17 cellular contexts compared by ENCODE assay signal in the genomic region with DNA sequence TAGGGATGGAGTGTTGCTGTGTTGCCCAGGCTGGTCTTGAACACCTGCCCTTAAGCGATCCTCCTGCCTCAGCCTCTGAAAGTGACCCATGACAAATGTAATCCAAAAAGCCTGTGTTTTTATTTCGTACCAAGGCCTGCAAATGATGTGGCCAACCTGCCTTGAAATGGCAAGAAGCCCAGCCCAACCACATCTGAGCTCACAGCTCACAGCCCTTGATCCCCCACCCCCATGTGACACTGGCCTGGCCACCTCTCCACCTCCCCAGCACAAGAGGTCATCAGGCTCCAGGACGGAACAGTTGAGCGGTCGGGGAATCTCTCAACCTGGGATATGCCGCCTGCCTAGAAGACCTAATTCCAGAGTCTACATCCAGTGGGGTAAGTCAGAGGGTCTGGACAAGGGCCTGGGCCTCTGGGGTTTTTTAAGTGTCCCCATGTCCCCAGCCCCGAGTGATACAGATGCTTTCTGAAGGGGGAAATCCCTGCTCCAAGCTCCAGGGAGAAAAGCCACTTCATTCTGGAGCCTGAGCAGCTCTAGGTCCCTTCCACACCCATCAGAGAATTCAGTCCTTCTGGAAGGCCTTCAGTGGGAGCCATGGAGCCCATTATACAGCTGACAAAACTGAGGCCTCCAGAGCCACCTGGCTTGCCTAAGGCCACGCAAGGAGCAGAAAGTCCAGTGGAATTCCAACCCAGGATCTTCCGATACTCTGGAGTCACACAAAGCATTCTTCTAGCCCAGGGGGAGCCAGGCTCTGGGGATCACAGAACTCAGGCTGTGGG.
"Had no signal": no experiment of that assay in that cellular context is flagged by ENCODE, and none has a peak within 500 bp of the region (broad histone marks: within the 10 kb centered on the region; RNA-seq: fewer than 3 reads in every experiment).

No MANE protein-coding gene starts in this region.

- DNase-seq: activated CD4-positive, alpha-beta T cell treated with anti-CD3 and anti-CD28 coated beads, Interleukin-2, amount 10 ng/mL, durations not matched to agents 7 days and 5 days; activated naive CD4-positive, alpha-beta T cell treated with Interleukin-2 at 50 U/mL for 16 hours; anterior cingulate cortex; cerebellar nuclear complex; effector CD8-positive, alpha-beta T cell; foreskin melanocyte; midbrain; stimulated activated CD4-positive, alpha-beta T cell treated with anti-CD3 and anti-CD28 coated beads, Interleukin-15, amount 100 ng/mL, for 24 hours; stimulated activated CD4-positive, alpha-beta T cell treated with anti-CD3 and anti-CD28 coated beads, Interleukin-4, amount 100 ng/mL, for 24 hours; stimulated activated naive CD4-positive, alpha-beta T cell treated with Interleukin-2 at 50 U/mL for 16 hours; substantia nigra; SW 1271; trophoblast cell had no signal

- H3K4me3 ChIP-seq: lung, ovary, skin epidermis had no signal

- H3K27ac ChIP-seq: ovary, skin epidermis had no signal

- H3K36me3 ChIP-seq: ovary had no signal

- FAIRE-seq: endothelial cell of umbilical vein had no signal

- H3K27me3 ChIP-seq: ovary had no signal

- H3K9me3 ChIP-seq: ovary had no signal
